ENCODE assay signal across 13 cellular contexts in the genomic region with DNA sequence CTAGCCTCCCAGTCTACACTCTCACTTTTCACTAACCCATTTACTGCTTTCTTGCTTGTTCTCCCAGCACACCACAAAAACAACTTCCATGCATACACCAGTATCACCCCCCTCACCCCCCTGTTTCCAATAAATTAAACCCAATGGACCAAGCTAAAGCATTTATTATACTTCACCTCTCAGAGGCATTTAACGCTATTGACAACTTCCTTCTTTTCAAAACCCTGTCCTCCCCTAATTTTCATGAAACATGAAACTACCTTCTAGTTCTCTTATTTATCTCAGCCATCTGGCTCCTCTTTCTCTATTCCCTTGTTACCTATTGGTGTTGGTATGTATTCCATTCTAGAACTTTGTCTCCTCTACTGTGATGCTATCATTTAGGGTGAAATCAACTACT. TPM values are rescaled to one million over a fixed set of nuclear protein-coding genes. Genes with fewer than 3 reads are reported as not detected.
A peak's percentile ranks its signal among the peaks of the same experiment; 100 is the strongest.
DNase-seq lines count a peak whose midpoint lies in the region; ATAC-seq and TF ChIP-seq lines count a peak whose summit lies in the region.
"Had no signal": no experiment of that assay in that cellular context is flagged by ENCODE, and none has a peak within 500 bp of the region (broad histone marks: within the 10 kb centered on the region; RNA-seq: fewer than 3 reads in every experiment).

No MANE protein-coding gene starts in this region.

- 38 to 49% methylated on average over 1 of the region's 1 CpG for whole genome bisulfite sequencing in aorta, 2 donors

- ATAC-seq in CD4-positive, alpha-beta T cell (ENCODE audit: poor library complexity), result no peak
- ATAC-seq in GM19324 (IDR thresholded peaks at IDR 0.05; ENCODE audit: low FRiP score, unreplicated experiment) (peak; percentile 60), aorta (ENCODE audit: low FRiP score) (no peak)

- no peaks in the 10 kb centered on the region for H3K27me3 Mint-ChIP-seq in CD4-positive, alpha-beta T cell
- no peaks in the 10 kb centered on the region for H3K27me3 Mint-ChIP-seq in activated T-helper 2 cell treated with anti-CD3 and anti-CD28 coated beads, Interferon-gamma antibody, Interleukin-2, Interleukin-4, amounts not matched to agents 10 μg/mL and 5 μg/mL and 100 μg/mL, durations not matched to agents 14 hours and 24 hours and 36 hours (ENCODE audit: low read depth)

- H3K36me3 ChIP-seq in KOPT-K1 (ENCODE audit: insufficient read depth, low read length), result peaks cover 6% of the 10 kb centered on the region; the same call in 1 of the 2 replicates
- no peaks in the 10 kb centered on the region for H3K36me3 ChIP-seq in aorta (ENCODE audit: control insufficient read depth in 1 of 2, insufficient read depth in 2 of 2, low read length in 1 of 2)
- H3K36me3 ChIP-seq: sigmoid colon, suprapubic skin had no signal

- intact Hi-C loops in CD4-positive, alpha-beta T cell (cut with DNase I, micrococcal nuclease), result no loop called here
- intact Hi-C loops in activated T-helper 2 cell treated with anti-CD3 and anti-CD28 coated beads, Interferon-gamma antibody, Interleukin-2, Interleukin-4, amounts not matched to agents 10 μg/mL and 5 μg/mL and 100 μg/mL, durations not matched to agents 14 hours and 24 hours and 36 hours (cut with micrococcal nuclease), result no loop called here
- intact Hi-C loops in aorta (cut with DNase I), result no loop called here

- no peak for DNase-seq in CD4-positive, alpha-beta T cell
- no peak for DNase-seq in activated T-helper 2 cell treated with anti-CD3 and anti-CD28 coated beads, Interferon-gamma antibody, Interleukin-2, Interleukin-4, amounts not matched to agents 10 μg/mL and 5 μg/mL and 100 μg/mL, durations not matched to agents 14 hours and 24 hours and 36 hours (ENCODE audit: low spot score)
- no peak for DNase-seq in foreskin fibroblast
- DNase-seq in NCI-H345 (lab: John Stamatoyannopoulos, UW), result no peak
- DNase-seq in aorta, result no peak
- no peak for DNase-seq in NCI-H146 (lab: John Stamatoyannopoulos, UW)
- DNase-seq: H7, NCI-H1048, sigmoid colon had no signal

- H3K4me3 ChIP-seq in foreskin fibroblast (ENCODE audit: low read depth in 1 of 2, low read length in 2 of 2) (no peak overlapping the region), aorta (ENCODE audit: low read length in 2 of 2) (no peak overlapping the region)
- H3K4me3 ChIP-seq: sigmoid colon, suprapubic skin had no signal

- H3K4me1 Mint-ChIP-seq in CD4-positive, alpha-beta T cell (ENCODE audit: low read depth), result peaks cover 98% of the 10 kb centered on the region
- peaks cover 80% of the 10 kb centered on the region for H3K4me1 Mint-ChIP-seq in activated T-helper 2 cell treated with anti-CD3 and anti-CD28 coated beads, Interferon-gamma antibody, Interleukin-2, Interleukin-4, amounts not matched to agents 10 μg/mL and 5 μg/mL and 100 μg/mL, durations not matched to agents 14 hours and 24 hours and 36 hours (ENCODE audit: low read depth)

- H3K27ac ChIP-seq in CD4-positive, alpha-beta T cell (ENCODE audit: low read depth, low read length), result no peak overlapping the region
- peak overlapping the region; percentile 55 for H3K27ac ChIP-seq in KOPT-K1 (ENCODE audit: low read depth, low read length, poor library complexity, severe bottlenecking)
- no peak overlapping the region for H3K27ac ChIP-seq in aorta (ENCODE audit: low read depth in 1 of 2, low read length in 2 of 2)
- H3K27ac ChIP-seq: sigmoid colon, suprapubic skin had no signal

- peak overlapping the region; percentile 43 for H3K4me3 Mint-ChIP-seq in CD4-positive, alpha-beta T cell
- peak overlapping the region; percentile 50 for H3K4me3 Mint-ChIP-seq in activated T-helper 2 cell treated with anti-CD3 and anti-CD28 coated beads, Interferon-gamma antibody, Interleukin-2, Interleukin-4, amounts not matched to agents 10 μg/mL and 5 μg/mL and 100 μg/mL, durations not matched to agents 14 hours and 24 hours and 36 hours (ENCODE audit: low read depth)

- peaks cover 91% of the 10 kb centered on the region for H3K36me3 Mint-ChIP-seq in CD4-positive, alpha-beta T cell (ENCODE audit: low read depth)
- peaks cover 79% of the 10 kb centered on the region for H3K36me3 Mint-ChIP-seq in activated T-helper 2 cell treated with anti-CD3 and anti-CD28 coated beads, Interferon-gamma antibody, Interleukin-2, Interleukin-4, amounts not matched to agents 10 μg/mL and 5 μg/mL and 100 μg/mL, durations not matched to agents 14 hours and 24 hours and 36 hours (ENCODE audit: low read depth)

- CTCF ChIA-PET in CD4-positive, alpha-beta T cell (lab: Charles Lee), result interaction anchor here (0.9 to 1.4 kb wide), 2 partner anchors 12 to 15 kb away, joined by 3 to 4 read pairs; no protein-coding TSS in a partner anchor

- no peak for TF ChIP-seq CTCF in CD4-positive, alpha-beta T cell (IDR thresholded peaks at IDR 0.05)
- no peak for TF ChIP-seq CTCF in foreskin fibroblast (IDR thresholded peaks at IDR 0.05; ENCODE audit: low read depth, low read length)

- H3K9me3 Mint-ChIP-seq in CD4-positive, alpha-beta T cell, result no peaks in the 10 kb centered on the region
- no peaks in the 10 kb centered on the region for H3K9me3 Mint-ChIP-seq in activated T-helper 2 cell treated with anti-CD3 and anti-CD28 coated beads, Interferon-gamma antibody, Interleukin-2, Interleukin-4, amounts not matched to agents 10 μg/mL and 5 μg/mL and 100 μg/mL, durations not matched to agents 14 hours and 24 hours and 36 hours

- POLR2A ChIA-PET in CD4-positive, alpha-beta T cell (lab: Charles Lee), result interaction anchor here (1.0 to 20.3 kb wide), 9 partner anchors 10 to 148 kb away, joined by 3 to 317 read pairs (median 11); a partner anchor contains a TSS

- H3K4me1 ChIP-seq in aorta (ENCODE audit: control insufficient read depth in 1 of 2, insufficient read depth in 2 of 2, low read length in 2 of 2), result no peaks in the 10 kb centered on the region
- H3K4me1 ChIP-seq: sigmoid colon, suprapubic skin had no signal

- peak overlapping the region; percentile 100 for H3K27ac Mint-ChIP-seq in CD4-positive, alpha-beta T cell
- H3K27ac Mint-ChIP-seq in activated T-helper 2 cell treated with anti-CD3 and anti-CD28 coated beads, Interferon-gamma antibody, Interleukin-2, Interleukin-4, amounts not matched to agents 10 μg/mL and 5 μg/mL and 100 μg/mL, durations not matched to agents 14 hours and 24 hours and 36 hours, result peak overlapping the region; percentile 83

- H3K27me3 ChIP-seq in CD4-positive, alpha-beta T cell (ENCODE audit: control insufficient read depth, insufficient read depth, low read length), result no peaks in the 10 kb centered on the region
- H3K27me3 ChIP-seq in aorta (ENCODE audit: control insufficient read depth in 1 of 2, insufficient read depth in 2 of 2, low read length in 1 of 2), result no peaks in the 10 kb centered on the region
- H3K27me3 ChIP-seq: sigmoid colon, suprapubic skin had no signal

- H3K9me3 ChIP-seq in CD4-positive, alpha-beta T cell (ENCODE audit: control insufficient read depth, low read length), result no peaks in the 10 kb centered on the region
- H3K9me3 ChIP-seq in KOPT-K1 (ENCODE audit: insufficient read depth, low read length, poor library complexity, severe bottlenecking), result no peaks in the 10 kb centered on the region
- no peaks in the 10 kb centered on the region for H3K9me3 ChIP-seq in aorta (ENCODE audit: control insufficient read depth, low read length)
- H3K9me3 ChIP-seq: sigmoid colon, suprapubic skin had no signal

RNA-seq across cellular contexts. Expression of a gene that starts 32.3 kb away (rescaled TPM):
- total RNA-seq in CD4-positive, alpha-beta T cell, result 100 to 1,000 TPM; 661 to 698 TPM
- total RNA-seq in activated T-helper 2 cell treated with anti-CD3 and anti-CD28 coated beads, Interferon-gamma antibody, Interleukin-2, Interleukin-4, amounts not matched to agents 10 μg/mL and 5 μg/mL and 100 μg/mL, durations not matched to agents 14 hours and 24 hours and 36 hours, result 321 and 333 TPM in 2 replicates
- 10 to 100 TPM; 46.6 to 89.9 TPM for total RNA-seq in aorta
- 10 to 100 TPM in 1 of 2 donors, 1 to 10 TPM in 1; 1.4 to 12.9 TPM for polyA plus RNA-seq in aorta
- total RNA-seq: dermis microvascular lymphatic vessel endothelial cell, H7 had no signal
